9 cellular contexts compared by ENCODE assay signal in the genomic region with DNA sequence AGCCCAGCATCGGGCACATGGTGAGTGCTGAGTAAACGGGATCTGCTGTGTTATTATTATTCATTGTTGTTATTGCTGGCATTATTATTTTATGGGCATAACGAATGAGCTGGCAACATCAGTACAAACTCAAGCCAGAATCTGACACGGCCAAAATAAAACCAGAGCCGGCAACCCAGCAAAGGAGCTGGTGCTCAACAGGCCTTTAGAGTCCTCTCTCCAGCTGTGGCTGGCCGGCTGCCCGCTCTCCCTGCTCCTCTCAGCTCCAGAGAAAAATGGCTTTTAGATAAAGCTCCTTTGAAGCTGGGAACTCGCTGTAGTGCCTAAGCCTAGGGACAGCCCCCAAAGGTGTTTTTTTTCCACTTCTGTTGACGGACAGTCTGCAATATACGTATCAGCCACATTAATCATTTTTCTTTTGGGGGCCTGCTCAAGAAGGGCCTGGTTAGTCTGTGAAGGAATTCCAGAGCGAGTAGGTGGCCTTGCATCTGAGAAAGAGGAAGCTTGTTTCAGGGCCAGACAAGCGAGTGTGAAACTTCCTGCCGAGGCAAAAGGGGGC.
DNase-seq lines count a peak whose midpoint lies in the region; ATAC-seq and TF ChIP-seq lines count a peak whose summit lies in the region.
"Had no signal": no experiment of that assay in that cellular context is flagged by ENCODE, and none has a peak within 500 bp of the region (broad histone marks: within the 10 kb centered on the region; RNA-seq: fewer than 3 reads in every experiment).

No MANE protein-coding gene starts in this region.

- TF ChIP-seq POLR2A in stomach (IDR thresholded peaks at IDR 0.05), result no peak

- 15 to 23% (median 21%) methylated on average over 13 of the region's 13 CpGs for WGBS in stomach, 5 donors

- DNase-seq in hippocampal formation (lab: John Stamatoyannopoulos, UW) (peak; percentile 71 to 74), stomach (peak; percentile 53)
- DNase-seq in activated T-helper 1 cell treated with anti-CD3 and anti-CD28 coated beads, Interleukin-12 subunit alpha, Interleukin-12 subunit beta, Interleukin-2, Interleukin-4 antibody, amounts not matched to agents 30 ng/mL and 10 ng/mL and 1 ng/mL, durations not matched to agents 14 hours and 24 hours and 36 hours (ENCODE audit: low spot score), result no peak
- DNase-seq: cortex of kidney had no signal

- peak overlapping the region; percentile 9 to 27 (median 16) for H3K4me3 ChIP-seq in stomach

- no peaks in the 10 kb centered on the region for H3K9me3 ChIP-seq in stomach

- H3K36me3 Mint-ChIP-seq in activated T-helper 1 cell treated with anti-CD3 and anti-CD28 coated beads, Interleukin-12 subunit alpha, Interleukin-12 subunit beta, Interleukin-2, Interleukin-4 antibody, amounts not matched to agents 30 ng/mL and 10 ng/mL and 1 ng/mL, durations not matched to agents 14 hours and 24 hours and 36 hours (ENCODE audit: low read depth), result no peaks in the 10 kb centered on the region

- peaks cover 3% of the 10 kb centered on the region for H3K9me3 Mint-ChIP-seq in activated T-helper 1 cell treated with anti-CD3 and anti-CD28 coated beads, Interleukin-12 subunit alpha, Interleukin-12 subunit beta, Interleukin-2, Interleukin-4 antibody, amounts not matched to agents 30 ng/mL and 10 ng/mL and 1 ng/mL, durations not matched to agents 14 hours and 24 hours and 36 hours

- H3K27me3 ChIP-seq in stomach, result no peaks in the 10 kb centered on the region

- H3K27me3 Mint-ChIP-seq in activated T-helper 1 cell treated with anti-CD3 and anti-CD28 coated beads, Interleukin-12 subunit alpha, Interleukin-12 subunit beta, Interleukin-2, Interleukin-4 antibody, amounts not matched to agents 30 ng/mL and 10 ng/mL and 1 ng/mL, durations not matched to agents 14 hours and 24 hours and 36 hours (ENCODE audit: insufficient read depth), result peaks cover 6% of the 10 kb centered on the region

- H3K4me3 Mint-ChIP-seq in activated T-helper 1 cell treated with anti-CD3 and anti-CD28 coated beads, Interleukin-12 subunit alpha, Interleukin-12 subunit beta, Interleukin-2, Interleukin-4 antibody, amounts not matched to agents 30 ng/mL and 10 ng/mL and 1 ng/mL, durations not matched to agents 14 hours and 24 hours and 36 hours, result no peak overlapping the region

- peaks cover under 1% of the 10 kb centered on the region for H3K4me1 Mint-ChIP-seq in activated T-helper 1 cell treated with anti-CD3 and anti-CD28 coated beads, Interleukin-12 subunit alpha, Interleukin-12 subunit beta, Interleukin-2, Interleukin-4 antibody, amounts not matched to agents 30 ng/mL and 10 ng/mL and 1 ng/mL, durations not matched to agents 14 hours and 24 hours and 36 hours (ENCODE audit: low read depth)

- TF ChIP-seq CTCF in VCaP (conservative IDR thresholded peaks at IDR 0.05), result no peak
- no peak for TF ChIP-seq CTCF in stomach (IDR thresholded peaks at IDR 0.05)

- H3K36me3 ChIP-seq in stomach, result no peaks in the 10 kb centered on the region

- peaks cover 0 to 25% (median 12%) of the 10 kb centered on the region in 4 donors for H3K4me1 ChIP-seq in stomach

- TF ChIP-seq EP300 in stomach (IDR thresholded peaks at IDR 0.05), result no peak

- H3K27ac ChIP-seq in VCaP (peak overlapping the region; percentile 0; the same call in 1 of the 2 replicates), stomach (peak overlapping the region in 3 of 5 donors; percentile 25 to 66 (median 51))

- ATAC-seq in HG02885 (IDR thresholded peaks at IDR 0.05; ENCODE audit: poor library complexity, unreplicated experiment), result peak; percentile 50
- no peak for ATAC-seq in HG03521 (IDR thresholded peaks at IDR 0.05; ENCODE audit: unreplicated experiment)
- ATAC-seq in HG03097 (IDR thresholded peaks at IDR 0.05; ENCODE audit: low FRiP score, unreplicated experiment), result no peak
- ATAC-seq in HG02588 (IDR thresholded peaks at IDR 0.05; ENCODE audit: unreplicated experiment), result no peak

- intact Hi-C loops in stomach (cut with DNase I; ENCODE audit: low total_unique reads), result no loop called here
- intact Hi-C loops in activated T-helper 1 cell treated with anti-CD3 and anti-CD28 coated beads, Interleukin-12 subunit alpha, Interleukin-12 subunit beta, Interleukin-2, Interleukin-4 antibody, amounts not matched to agents 30 ng/mL and 10 ng/mL and 1 ng/mL, durations not matched to agents 14 hours and 24 hours and 36 hours (cut with micrococcal nuclease), result no loop called here

- no peak overlapping the region for H3K27ac Mint-ChIP-seq in activated T-helper 1 cell treated with anti-CD3 and anti-CD28 coated beads, Interleukin-12 subunit alpha, Interleukin-12 subunit beta, Interleukin-2, Interleukin-4 antibody, amounts not matched to agents 30 ng/mL and 10 ng/mL and 1 ng/mL, durations not matched to agents 14 hours and 24 hours and 36 hours
